1 cellular context compared by ENCODE assay signal in genomic region chr1:220313576-220313975, GRCh38.
TF ChIP-seq lines count a peak whose summit lies in the region.

No MANE protein-coding gene starts in this region.

TF ChIP-seq in WTC11, 78 proteins besides CTCF, POLR2A, EP300 and RAD21 (continued from another document):
- TF ChIP-seq E2F5 (CRISPR knock-in tag; IDR thresholded peaks at IDR 0.05) = no peak
